Comparison of ENCODE assay signal across 8 cellular contexts in the genomic region with DNA sequence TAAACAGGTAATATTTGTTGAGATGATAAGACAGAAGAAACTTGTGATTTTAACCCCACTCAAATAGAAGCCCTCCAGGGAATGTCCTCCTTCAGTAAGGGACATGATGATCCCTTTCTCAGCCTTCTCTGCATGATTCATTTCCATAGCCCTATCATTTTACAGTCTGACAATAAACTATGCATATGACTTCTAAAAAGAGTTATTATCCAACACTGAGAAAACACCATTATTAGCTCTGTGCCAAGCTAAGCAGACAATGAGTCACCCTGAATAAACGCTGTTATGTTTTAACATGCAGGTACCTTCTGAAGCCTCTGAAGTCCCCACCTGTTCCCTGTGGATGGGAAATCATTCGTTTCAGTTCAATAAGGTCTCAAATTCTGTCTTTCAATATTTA. TPM values are rescaled to one million over a fixed set of nuclear protein-coding genes. Genes with fewer than 3 reads are reported as not detected.
DNase-seq lines count a peak whose midpoint lies in the region; ATAC-seq, FAIRE-seq and TF ChIP-seq lines count a peak whose summit lies in the region.

No MANE protein-coding gene starts in this region.

- FAIRE-seq in astrocyte (lab: Jason Lieb, UNC) = peak; percentile 82

- H3K9me3 Mint-ChIP-seq in astrocyte (ENCODE audit: unreplicated experiment) = no peaks in the 10 kb centered on the region

- H3K27me3 ChIP-seq in MG63 (no peaks in the 10 kb centered on the region), astrocyte (ENCODE audit: insufficient read depth, low read length) (no peaks in the 10 kb centered on the region), liver (ENCODE audit: control insufficient read depth in 4 of 4, insufficient read depth in 4 of 4, low read length in 3 of 4) (no peaks in the 10 kb centered on the region)

- ATAC-seq in HG03432 (IDR thresholded peaks at IDR 0.05; ENCODE audit: unreplicated experiment) = no peak

- H4K20me1 ChIP-seq in astrocyte (ENCODE audit: insufficient read depth, low read length) = no peaks in the 10 kb centered on the region

- H2AFZ ChIP-seq in astrocyte (ENCODE audit: low read depth, low read length) = no peak overlapping the region

- H3K4me1 Mint-ChIP-seq in astrocyte (ENCODE audit: low read depth, unreplicated experiment) = peaks cover 10% of the 10 kb centered on the region

- H3K9me3 ChIP-seq in MG63 (no peaks in the 10 kb centered on the region), astrocyte (ENCODE audit: insufficient read depth, low read depth, low read length) (no peaks in the 10 kb centered on the region), liver (ENCODE audit: control insufficient read depth in 4 of 4, low read length in 3 of 4) (no peaks in the 10 kb centered on the region)

- H3K4me3 ChIP-seq in MG63 (no peak overlapping the region), astrocyte (ENCODE audit: insufficient read depth, low read depth, low read length) (peak overlapping the region; percentile 35), liver (ENCODE audit: low read depth in 1 of 3, low read length in 3 of 3) (no peak overlapping the region)

- H3K36me3 Mint-ChIP-seq in astrocyte (ENCODE audit: low read depth, unreplicated experiment) = no peaks in the 10 kb centered on the region

- H3K27ac Mint-ChIP-seq in astrocyte (ENCODE audit: unreplicated experiment) = no peak overlapping the region

- no peak overlapping the region for H3K4me3 Mint-ChIP-seq in astrocyte (ENCODE audit: unreplicated experiment)

- H3K27ac ChIP-seq in astrocyte (ENCODE audit: low read depth, low read length) = peak overlapping the region; percentile 87
- H3K27ac ChIP-seq in liver (ENCODE audit: low read depth in 1 of 2, low read length in 2 of 2) = peak overlapping the region in 1 of 2 donors; percentile 45

- peak overlapping the region; percentile 84 for H3K4me2 ChIP-seq in astrocyte (ENCODE audit: low read length)

- WGBS in liver = 28% methylated on average over 2 of the region's 2 CpGs

- H3K36me3 ChIP-seq in MG63 = no peaks in the 10 kb centered on the region
- H3K36me3 ChIP-seq in astrocyte (ENCODE audit: insufficient read depth, low read length) = no peaks in the 10 kb centered on the region
- H3K36me3 ChIP-seq in liver (ENCODE audit: control insufficient read depth in 4 of 4, insufficient read depth in 3 of 4, low read depth in 1 of 4, low read length in 3 of 4) = peaks cover 0 to 2% (median 0%) of the 10 kb centered on the region in 4 donors

- no peaks in the 10 kb centered on the region for H3K79me2 ChIP-seq in astrocyte (ENCODE audit: insufficient read depth, low read length)

- no peaks in the 10 kb centered on the region for H3K27me3 Mint-ChIP-seq in astrocyte (ENCODE audit: low read depth, unreplicated experiment)

- TF ChIP-seq RAD21 in liver (IDR thresholded peaks at IDR 0.05) = no peak

- peak overlapping the region; percentile 70 for H3K9ac ChIP-seq in astrocyte (ENCODE audit: low read length)
- no peak overlapping the region for H3K9ac ChIP-seq in liver (ENCODE audit: low read depth in 1 of 2, low read length in 2 of 2)

- TF ChIP-seq CTCF in astrocyte (IDR thresholded peaks at IDR 0.05; ENCODE audit: insufficient read depth, low read depth, low read length) = no peak
- no peak for TF ChIP-seq CTCF in liver (IDR thresholded peaks at IDR 0.05; ENCODE audit: low read depth, low read length, missing input control)

- H3K4me1 ChIP-seq in astrocyte (ENCODE audit: insufficient read depth, low read length) (peaks cover 13% of the 10 kb centered on the region), liver (ENCODE audit: control insufficient read depth in 4 of 4, insufficient read depth in 4 of 4, low read length in 3 of 4) (peaks cover 1 to 13% (median 3%) of the 10 kb centered on the region in 4 donors)

- DNase-seq in AG08396 (ENCODE audit: low spot score) (peak; percentile 21), MG63 (peak; percentile 14), astrocyte (ENCODE audit: low read depth) (peak; percentile 87), T1000 (lab: John Stamatoyannopoulos, UW) (no peak), Ammon's horn (ENCODE audit: low spot score) (no peak)
- no peak for DNase-seq in activated CD4-positive, alpha-beta T cell treated with anti-CD3 and anti-CD28 coated beads for 4 hours

TF ChIP-seq in liver, 16 proteins besides CTCF, POLR2A, EP300 and RAD21:
- TF ChIP-seq EGR1 (IDR thresholded peaks at IDR 0.05; ENCODE audit: low read depth in 2 of 2) (no peak), HNF4G (IDR thresholded peaks at IDR 0.05) (no peak), NR2F2 (IDR thresholded peaks at IDR 0.05) (no peak), FOXA1 (IDR thresholded peaks at IDR 0.05) (no peak), HNF4A (conservative IDR thresholded peaks at IDR 0.05) (no peak), YY1 (IDR thresholded peaks at IDR 0.05) (no peak), TAF1 (conservative IDR thresholded peaks at IDR 0.05) (no peak), JUND (IDR thresholded peaks at IDR 0.05) (peak; percentile 68 to 85), SP1 (IDR thresholded peaks at IDR 0.05) (no peak), GABPA (IDR thresholded peaks at IDR 0.05 in 1 of 2, conservative IDR thresholded peaks at IDR 0.05 in 1 of 2) (no peak), RXRA (IDR thresholded peaks at IDR 0.05) (no peak), FOXA2 (IDR thresholded peaks at IDR 0.05) (no peak)
- TF ChIP-seq, protein P1, sequence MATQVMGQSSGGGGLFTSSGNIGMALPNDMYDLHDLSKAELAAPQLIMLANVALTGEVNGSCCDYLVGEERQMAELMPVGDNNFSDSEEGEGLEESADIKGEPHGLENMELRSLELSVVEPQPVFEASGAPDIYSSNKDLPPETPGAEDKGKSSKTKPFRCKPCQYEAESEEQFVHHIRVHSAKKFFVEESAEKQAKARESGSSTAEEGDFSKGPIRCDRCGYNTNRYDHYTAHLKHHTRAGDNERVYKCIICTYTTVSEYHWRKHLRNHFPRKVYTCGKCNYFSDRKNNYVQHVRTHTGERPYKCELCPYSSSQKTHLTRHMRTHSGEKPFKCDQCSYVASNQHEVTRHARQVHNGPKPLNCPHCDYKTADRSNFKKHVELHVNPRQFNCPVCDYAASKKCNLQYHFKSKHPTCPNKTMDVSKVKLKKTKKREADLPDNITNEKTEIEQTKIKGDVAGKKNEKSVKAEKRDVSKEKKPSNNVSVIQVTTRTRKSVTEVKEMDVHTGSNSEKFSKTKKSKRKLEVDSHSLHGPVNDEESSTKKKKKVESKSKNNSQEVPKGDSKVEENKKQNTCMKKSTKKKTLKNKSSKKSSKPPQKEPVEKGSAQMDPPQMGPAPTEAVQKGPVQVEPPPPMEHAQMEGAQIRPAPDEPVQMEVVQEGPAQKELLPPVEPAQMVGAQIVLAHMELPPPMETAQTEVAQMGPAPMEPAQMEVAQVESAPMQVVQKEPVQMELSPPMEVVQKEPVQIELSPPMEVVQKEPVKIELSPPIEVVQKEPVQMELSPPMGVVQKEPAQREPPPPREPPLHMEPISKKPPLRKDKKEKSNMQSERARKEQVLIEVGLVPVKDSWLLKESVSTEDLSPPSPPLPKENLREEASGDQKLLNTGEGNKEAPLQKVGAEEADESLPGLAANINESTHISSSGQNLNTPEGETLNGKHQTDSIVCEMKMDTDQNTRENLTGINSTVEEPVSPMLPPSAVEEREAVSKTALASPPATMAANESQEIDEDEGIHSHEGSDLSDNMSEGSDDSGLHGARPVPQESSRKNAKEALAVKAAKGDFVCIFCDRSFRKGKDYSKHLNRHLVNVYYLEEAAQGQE (IDR thresholded peaks at IDR 0.05) = no peak
- TF ChIP-seq, protein P2, sequence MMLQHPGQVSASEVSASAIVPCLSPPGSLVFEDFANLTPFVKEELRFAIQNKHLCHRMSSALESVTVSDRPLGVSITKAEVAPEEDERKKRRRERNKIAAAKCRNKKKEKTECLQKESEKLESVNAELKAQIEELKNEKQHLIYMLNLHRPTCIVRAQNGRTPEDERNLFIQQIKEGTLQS (IDR thresholded peaks at IDR 0.05) = peak; percentile 51
- TF ChIP-seq, protein P3, sequence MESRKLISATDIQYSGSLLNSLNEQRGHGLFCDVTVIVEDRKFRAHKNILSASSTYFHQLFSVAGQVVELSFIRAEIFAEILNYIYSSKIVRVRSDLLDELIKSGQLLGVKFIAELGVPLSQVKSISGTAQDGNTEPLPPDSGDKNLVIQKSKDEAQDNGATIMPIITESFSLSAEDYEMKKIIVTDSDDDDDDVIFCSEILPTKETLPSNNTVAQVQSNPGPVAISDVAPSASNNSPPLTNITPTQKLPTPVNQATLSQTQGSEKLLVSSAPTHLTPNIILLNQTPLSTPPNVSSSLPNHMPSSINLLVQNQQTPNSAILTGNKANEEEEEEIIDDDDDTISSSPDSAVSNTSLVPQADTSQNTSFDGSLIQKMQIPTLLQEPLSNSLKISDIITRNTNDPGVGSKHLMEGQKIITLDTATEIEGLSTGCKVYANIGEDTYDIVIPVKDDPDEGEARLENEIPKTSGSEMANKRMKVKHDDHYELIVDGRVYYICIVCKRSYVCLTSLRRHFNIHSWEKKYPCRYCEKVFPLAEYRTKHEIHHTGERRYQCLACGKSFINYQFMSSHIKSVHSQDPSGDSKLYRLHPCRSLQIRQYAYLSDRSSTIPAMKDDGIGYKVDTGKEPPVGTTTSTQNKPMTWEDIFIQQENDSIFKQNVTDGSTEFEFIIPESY (IDR thresholded peaks at IDR 0.05) = no peak
- TF ChIP-seq, protein P4, sequence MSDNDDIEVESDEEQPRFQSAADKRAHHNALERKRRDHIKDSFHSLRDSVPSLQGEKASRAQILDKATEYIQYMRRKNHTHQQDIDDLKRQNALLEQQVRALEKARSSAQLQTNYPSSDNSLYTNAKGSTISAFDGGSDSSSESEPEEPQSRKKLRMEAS (IDR thresholded peaks at IDR 0.05) = no peak

RNA-seq across cellular contexts. Expression of a gene that starts 54.7 kb away (rescaled TPM):
- total RNA-seq in MG63 (2014; rRNA removed; shearing (Covaris generic); ENCODE audit: low replicate concordance) = 8.2 and 56.7 TPM in 2 replicates
- total RNA-seq in astrocyte = 5.1 and 5.9 TPM in 2 replicates
- 10 to 100 TPM in 1 of 2 donors, 1 to 10 TPM in 1; 3.8 to 10.5 TPM for total RNA-seq in liver
- polyA plus RNA-seq in liver = 1 to 10 TPM; 3.3 to 9.1 TPM

Comparison
In these comparisons a context has a peak if more than half of its experiments do, and no peak if none do; other contexts are left out.
1. DNase-seq: peak in AG08396 (single experiment), MG63 (single experiment) and astrocyte (single experiment); none in activated CD4-positive, alpha-beta T cell treated with anti-CD3 and anti-CD28 coated beads for 4 hours (0 of 2), T1000 (single experiment) and Ammon's horn (single experiment).